In the genomic region with DNA sequence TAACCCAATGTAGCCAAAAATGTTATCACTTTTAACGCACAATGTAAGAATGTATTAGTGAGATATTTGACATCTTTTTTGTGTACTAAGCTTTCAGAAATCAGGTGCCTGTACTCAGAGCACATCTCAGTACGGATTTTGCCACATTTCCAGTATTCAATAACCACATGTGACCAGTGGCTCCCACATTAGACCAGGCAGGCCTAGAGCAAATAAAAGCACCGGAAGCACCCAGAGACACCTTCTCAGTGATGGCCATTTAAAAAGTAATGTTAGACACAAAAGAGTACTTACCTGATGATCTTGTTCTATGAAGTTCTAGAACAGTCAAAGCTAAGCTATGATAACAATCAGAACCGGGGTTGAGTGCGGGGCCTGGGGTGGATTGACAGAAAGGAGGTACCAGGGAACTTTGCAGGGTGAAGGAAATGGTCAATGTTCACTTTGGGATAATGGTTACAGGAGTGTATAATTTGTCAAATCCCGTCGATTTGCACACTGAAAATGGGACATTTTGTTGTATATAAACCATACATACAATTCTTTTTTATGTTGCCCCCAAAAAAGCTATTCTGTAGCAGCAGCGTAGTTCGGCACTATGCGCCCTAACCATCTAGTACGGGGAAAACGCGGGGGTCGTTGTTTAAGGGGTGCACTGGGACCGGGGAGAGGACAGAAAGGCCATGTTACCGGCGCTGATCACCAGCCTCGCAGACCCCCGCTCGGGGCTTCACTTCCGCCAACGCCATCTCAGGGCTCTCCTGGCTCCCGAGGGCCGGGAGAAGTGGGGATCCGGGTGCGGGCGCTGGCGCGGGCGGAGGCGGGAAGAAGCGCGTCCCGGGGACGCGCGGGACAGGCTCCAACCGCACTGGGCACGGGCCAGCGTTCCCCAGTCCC, we compare ENCODE assay signal across 8 cellular contexts. TPM values are rescaled to one million over a fixed set of nuclear protein-coding genes. Genes with fewer than 3 reads are reported as not detected.
A peak's percentile ranks its signal among the peaks of the same experiment; 100 is the strongest.
DNase-seq lines count a peak whose midpoint lies in the region; ATAC-seq and TF ChIP-seq lines count a peak whose summit lies in the region.

No MANE protein-coding gene starts in this region.

- peak overlapping the region; percentile 62 for H3K27ac ChIP-seq in layer of hippocampus (ENCODE audit: low read depth, low read length)
- H3K27ac ChIP-seq in stomach: peak overlapping the region; percentile 82 to 92 (median 89)

- H3K27me3 ChIP-seq in BE2C (no peaks in the 10 kb centered on the region), layer of hippocampus (ENCODE audit: control insufficient read depth, insufficient read depth, low read length) (no peaks in the 10 kb centered on the region), stomach (peaks cover 0 to 24% (median 0%) of the 10 kb centered on the region in 3 donors)

- no peaks in the 10 kb centered on the region for H3K9me3 ChIP-seq in BE2C
- H3K9me3 ChIP-seq in stomach: no peaks in the 10 kb centered on the region

- TF ChIP-seq EP300 in stomach (IDR thresholded peaks at IDR 0.05): no peak

- no peak for TF ChIP-seq POLR2A in stomach (IDR thresholded peaks at IDR 0.05)

- in situ Hi-C loops in astrocyte of the spinal cord (cut with HindIII; ENCODE audit: low sequenced_read_pairs): no loop called here

- no peaks in the 10 kb centered on the region for H3K4me1 ChIP-seq in BE2C
- H3K4me1 ChIP-seq in stomach: peaks cover 0 to 17% (median 3%) of the 10 kb centered on the region in 4 donors

- H3K36me3 ChIP-seq in BE2C (no peaks in the 10 kb centered on the region), stomach (peaks cover 0 to 9% (median 7%) of the 10 kb centered on the region in 4 donors)

- intact Hi-C loops in stomach (cut with DNase I; ENCODE audit: low total_unique reads): loop anchor here (10.0 kb wide), 1 partner anchor 73 kb away; the partner anchor contains the start of gene TXLNG

- peak overlapping the region; percentile 70 for H3K4me3 ChIP-seq in BE2C (ENCODE audit: low read depth, low read length)
- H3K4me3 ChIP-seq in astrocyte of the spinal cord (ENCODE audit: low read depth, low read length): peak overlapping the region; percentile 57
- peak overlapping the region; percentile 68 to 83 (median 74) for H3K4me3 ChIP-seq in stomach

- peak; percentile 29 for DNase-seq in BE2C
- DNase-seq in astrocyte of the spinal cord (ENCODE audit: low read depth, low spot score): no peak
- DNase-seq in stomach: no peak
- DNase-seq in NK-92 (lab: John Stamatoyannopoulos, UW; ENCODE audit: unreplicated experiment): no peak
- no peak for DNase-seq in mucosa of gallbladder (ENCODE audit: low spot score)

- TF ChIP-seq CTCF in BE2C (IDR thresholded peaks at IDR 0.05; ENCODE audit: low read depth, low read length) (no peak), astrocyte of the spinal cord (IDR thresholded peaks at IDR 0.05; ENCODE audit: low read depth, low read length) (no peak), stomach (IDR thresholded peaks at IDR 0.05) (no peak)

- peak; percentile 11 for ATAC-seq in GM18858 (IDR thresholded peaks at IDR 0.05; ENCODE audit: unreplicated experiment)
- peak; percentile 5 for ATAC-seq in HG03520 (IDR thresholded peaks at IDR 0.05; ENCODE audit: unreplicated experiment)

- 6 to 18% (median 15%) methylated on average over 13 to 40 of the region's 40 CpGs for WGBS in stomach, 5 donors

RNA-seq across cellular contexts. Expression of gene CTPS2, which starts 1.0 kb away (rescaled TPM):
- polyA plus RNA-seq in BE2C (2012; ENCODE audit: insufficient read depth, insufficient read length, low read depth): 5.3 TPM
- total RNA-seq in stomach: 10 to 100 TPM in 3 of 5 donors, 1 to 10 TPM in 2; 2.3 to 34.3 (median 12.5) TPM
- 10 to 100 TPM in 1 of 3 donors, 1 to 10 TPM in 2; 5.8 to 13.2 (median 8.1) TPM for polyA plus RNA-seq in stomach
- 18.5 TPM for total RNA-seq in mucosa of gallbladder

RNA-seq across cellular contexts. Expression of gene SYAP1, which starts 7.9 kb away (rescaled TPM):
- polyA plus RNA-seq in BE2C (2012; ENCODE audit: insufficient read depth, insufficient read length, low read depth): 25.3 TPM
- total RNA-seq in stomach: 10 to 100 TPM; 20.1 to 43.2 (median 37.6) TPM
- polyA plus RNA-seq in stomach: 10 to 100 TPM in 2 of 3 donors, 1 to 10 TPM in 1; 9.8 to 16.5 (median 15.6) TPM
- total RNA-seq in mucosa of gallbladder: 42.6 TPM
